In genomic region chr12:61385771-61386170, GRCh38 we compare ENCODE assay signal across 18 cellular contexts.
"Had no signal": no experiment of that assay in that cellular context is flagged by ENCODE, and none has a peak within 500 bp of the region (broad histone marks: within the 10 kb centered on the region; RNA-seq: fewer than 3 reads in every experiment).

No MANE protein-coding gene starts in this region.

- DNase-seq: activated B cell treated with CpG ODN at 0.5 μM for 24 hours; activated CD4-positive, alpha-beta T cell treated with anti-CD3 and anti-CD28 coated beads for 48 hours; activated CD8-positive, alpha-beta T cell treated with anti-CD3 and anti-CD28 coated beads for 36 hours; activated naive CD4-positive, alpha-beta T cell treated with anti-CD3 and anti-CD28 coated beads for 36 hours; activated naive CD8-positive, alpha-beta T cell treated with anti-CD3 and anti-CD28 coated beads, Interleukin-2, amount 50 U/mL, for 24 hours; activated T-cell treated with anti-CD3 and anti-CD28 coated beads, Interleukin-2, amount 50 U/mL, for 1 hour; aorta; effector memory CD8-positive, alpha-beta T cell; immature natural killer cell; naive thymus-derived CD8-positive, alpha-beta T cell; ovary; psoas muscle; right cardiac atrium; SK-N-SH; T-cell; thyroid gland had no signal

- H3K27ac ChIP-seq: ovary, psoas muscle, skin epidermis, thyroid gland had no signal

- ATAC-seq: activated CD8-positive, alpha-beta T cell treated with anti-CD3 and anti-CD28 coated beads for 36 hours; activated naive CD8-positive, alpha-beta T cell treated with anti-CD3 and anti-CD28 coated beads, Interleukin-2, amount 50 U/mL, for 24 hours; effector memory CD8-positive, alpha-beta T cell; naive thymus-derived CD8-positive, alpha-beta T cell; right cardiac atrium; T-cell had no signal

- H3K27ac Mint-ChIP-seq: activated B cell treated with CpG ODN at 0.5 μM for 24 hours; activated CD8-positive, alpha-beta T cell treated with anti-CD3 and anti-CD28 coated beads for 36 hours; activated naive CD4-positive, alpha-beta T cell treated with anti-CD3 and anti-CD28 coated beads for 36 hours; activated naive CD8-positive, alpha-beta T cell treated with anti-CD3 and anti-CD28 coated beads, Interleukin-2, amount 50 U/mL, for 24 hours; activated T-helper 2 cell treated with anti-CD3 and anti-CD28 coated beads, Interferon-gamma antibody, Interleukin-2, Interleukin-4, amounts not matched to agents 10 μg/mL and 5 μg/mL and 100 μg/mL, durations not matched to agents 14 hours and 24 hours and 36 hours; effector memory CD8-positive, alpha-beta T cell; immature natural killer cell; naive thymus-derived CD8-positive, alpha-beta T cell; T-cell had no signal

- H3K27me3 Mint-ChIP-seq: activated B cell treated with CpG ODN at 0.5 μM for 24 hours; activated CD8-positive, alpha-beta T cell treated with anti-CD3 and anti-CD28 coated beads for 36 hours; activated naive CD8-positive, alpha-beta T cell treated with anti-CD3 and anti-CD28 coated beads, Interleukin-2, amount 50 U/mL, for 24 hours; effector memory CD8-positive, alpha-beta T cell; T-cell had no signal

- H3K27me3 ChIP-seq: ovary, thyroid gland had no signal

- H3K9ac ChIP-seq: SK-N-SH had no signal

- H3K36me3 ChIP-seq: ovary, thyroid gland had no signal

- H3K4me1 ChIP-seq: psoas muscle, thyroid gland had no signal

- H3K4me3 Mint-ChIP-seq: activated B cell treated with CpG ODN at 0.5 μM for 24 hours; activated CD8-positive, alpha-beta T cell treated with anti-CD3 and anti-CD28 coated beads for 36 hours; activated naive CD4-positive, alpha-beta T cell treated with anti-CD3 and anti-CD28 coated beads for 36 hours; activated naive CD8-positive, alpha-beta T cell treated with anti-CD3 and anti-CD28 coated beads, Interleukin-2, amount 50 U/mL, for 24 hours; effector memory CD8-positive, alpha-beta T cell; immature natural killer cell; naive thymus-derived CD8-positive, alpha-beta T cell; T-cell had no signal

- H3K9me3 ChIP-seq: ovary, psoas muscle, thyroid gland had no signal

- H3K4me2 ChIP-seq: SK-N-SH had no signal

- H3K36me3 Mint-ChIP-seq: naive thymus-derived CD8-positive, alpha-beta T cell; T-cell had no signal

- H3K4me3 ChIP-seq: ovary, psoas muscle, skin epidermis, thyroid gland had no signal

- H3K4me1 Mint-ChIP-seq: activated B cell treated with CpG ODN at 0.5 μM for 24 hours; activated naive CD8-positive, alpha-beta T cell treated with anti-CD3 and anti-CD28 coated beads, Interleukin-2, amount 50 U/mL, for 24 hours; immature natural killer cell; naive thymus-derived CD8-positive, alpha-beta T cell; T-cell had no signal
